In genomic region chr7:20607216-20607615, GRCh38 we compare ENCODE assay signal across 24 cellular contexts. TPM values are rescaled to one million over a fixed set of nuclear protein-coding genes. Genes with fewer than 3 reads are reported as not detected.
"Had no signal": no experiment of that assay in that cellular context is flagged by ENCODE, and none has a peak within 500 bp of the region (broad histone marks: within the 10 kb centered on the region; RNA-seq: fewer than 3 reads in every experiment).

No MANE protein-coding gene starts in this region.

- H3K4me1 Mint-ChIP-seq: immature natural killer cell; naive B cell; stimulated activated naive B cell treated with anti-CD40 and anti-IgM and Interleukin-4, amounts not matched to agents 10 μg/mL and 1 μg/mL and 100 μg/mL, for 72 hours; stimulated activated naive CD8-positive, alpha-beta T cell treated with anti-CD3 and anti-CD28 coated beads, Interleukin-15, amount 100 ng/mL, for 72 hours had no signal

- H3K36me3 ChIP-seq: gastrocnemius medialis, left ventricle myocardium inferior, prostate gland, right lobe of liver, tibial nerve, upper lobe of right lung, vagina had no signal

- H3K4me3 Mint-ChIP-seq: dendritic cell treated with granulocyte-macrophage colony-stimulating factor and Interleukin-4, amounts not matched to agents 40 ng/mL and 50 ng/mL, for 4 days; effector memory CD8-positive, alpha-beta T cell; immature natural killer cell; naive B cell; nephron; stimulated activated naive B cell treated with anti-CD40 and anti-IgM and Interleukin-4, amounts not matched to agents 10 μg/mL and 1 μg/mL and 100 μg/mL, for 72 hours; stimulated activated naive CD8-positive, alpha-beta T cell treated with anti-CD3 and anti-CD28 coated beads, Interleukin-15, amount 100 ng/mL, for 72 hours had no signal

- H2AFZ ChIP-seq: parathyroid adenoma had no signal

- H3K27ac ChIP-seq: gastrocnemius medialis, left ventricle myocardium inferior, parathyroid adenoma, prostate gland, right lobe of liver, tibial nerve, upper lobe of right lung, vagina had no signal

- H3K9me3 Mint-ChIP-seq: dendritic cell treated with granulocyte-macrophage colony-stimulating factor and Interleukin-4, amounts not matched to agents 40 ng/mL and 50 ng/mL, for 4 days; effector memory CD8-positive, alpha-beta T cell; immature natural killer cell; nephron; stimulated activated naive B cell treated with anti-CD40 and anti-IgM and Interleukin-4, amounts not matched to agents 10 μg/mL and 1 μg/mL and 100 μg/mL, for 72 hours; stimulated activated naive CD8-positive, alpha-beta T cell treated with anti-CD3 and anti-CD28 coated beads, Interleukin-15, amount 100 ng/mL, for 72 hours had no signal

- ATAC-seq: effector memory CD8-positive, alpha-beta T cell; gastrocnemius medialis; left cardiac atrium; stimulated activated naive B cell treated with anti-CD40 and anti-IgM and Interleukin-4, amounts not matched to agents 10 μg/mL and 1 μg/mL and 100 μg/mL, for 72 hours; stimulated activated naive CD8-positive, alpha-beta T cell treated with anti-CD3 and anti-CD28 coated beads, Interleukin-15, amount 100 ng/mL, for 72 hours; upper lobe of right lung had no signal

- H3K4me1 ChIP-seq: gastrocnemius medialis, left ventricle myocardium inferior, parathyroid adenoma, prostate gland, right lobe of liver, tibial nerve, upper lobe of right lung had no signal

- H3K36me3 Mint-ChIP-seq: immature natural killer cell; naive B cell; stimulated activated naive B cell treated with anti-CD40 and anti-IgM and Interleukin-4, amounts not matched to agents 10 μg/mL and 1 μg/mL and 100 μg/mL, for 72 hours had no signal

- H3K9me3 ChIP-seq: gastrocnemius medialis, prostate gland, right lobe of liver, testis, tibial nerve, upper lobe of right lung, vagina had no signal

- H3K27ac Mint-ChIP-seq: dendritic cell treated with granulocyte-macrophage colony-stimulating factor and Interleukin-4, amounts not matched to agents 40 ng/mL and 50 ng/mL, for 4 days; effector memory CD8-positive, alpha-beta T cell; immature natural killer cell; naive B cell; nephron; stimulated activated naive B cell treated with anti-CD40 and anti-IgM and Interleukin-4, amounts not matched to agents 10 μg/mL and 1 μg/mL and 100 μg/mL, for 72 hours; stimulated activated naive CD8-positive, alpha-beta T cell treated with anti-CD3 and anti-CD28 coated beads, Interleukin-15, amount 100 ng/mL, for 72 hours had no signal

- H3K79me2 ChIP-seq: parathyroid adenoma had no signal

- H3K4me3 ChIP-seq: gastrocnemius medialis, left ventricle myocardium inferior, lung, prostate gland, right lobe of liver, testis, tibial nerve, upper lobe of right lung, vagina had no signal

- H3K27me3 ChIP-seq: gastrocnemius medialis, right lobe of liver, testis, tibial nerve, upper lobe of right lung, vagina had no signal

- H3K9ac ChIP-seq: parathyroid adenoma had no signal

- DNase-seq: effector memory CD8-positive, alpha-beta T cell; erythroblast; gastrocnemius medialis; immature natural killer cell; left cardiac atrium; left ventricle myocardium inferior; mesendoderm; naive B cell; retina; right lobe of liver; stimulated activated CD4-positive, alpha-beta T cell treated with anti-CD3 and anti-CD28 coated beads, Interleukin-2, amount 100 ng/mL, for 24 hours; stimulated activated CD4-positive, alpha-beta T cell treated with anti-CD3 and anti-CD28 coated beads, Interleukin-4, amount 100 ng/mL, for 4 hours; stimulated activated naive B cell treated with anti-CD40 and anti-IgM and Interleukin-4, amounts not matched to agents 10 μg/mL and 1 μg/mL and 100 μg/mL, for 72 hours; stimulated activated naive CD8-positive, alpha-beta T cell treated with anti-CD3 and anti-CD28 coated beads, Interleukin-15, amount 100 ng/mL, for 72 hours; testis; upper lobe of right lung had no signal

- H3K27me3 Mint-ChIP-seq: dendritic cell treated with granulocyte-macrophage colony-stimulating factor and Interleukin-4, amounts not matched to agents 40 ng/mL and 50 ng/mL, for 4 days; effector memory CD8-positive, alpha-beta T cell had no signal

RNA-seq across cellular contexts. Expression of gene ABCB5, which starts 8.3 kb away (rescaled TPM):
- total RNA-seq: left cardiac atrium, left ventricle myocardium inferior, right lobe of liver, upper lobe of right lung had no signal
- polyA plus RNA-seq: keratinocyte had no signal
